ENCODE assay signal across 8 cellular contexts in genomic region chr3:124878561-124879394, GRCh38. TPM values are rescaled to one million over a fixed set of nuclear protein-coding genes. Genes with fewer than 3 reads are reported as not detected.
DNase-seq lines count a peak whose midpoint lies in the region; ATAC-seq and TF ChIP-seq lines count a peak whose summit lies in the region.

No MANE protein-coding gene starts in this region.

- no peaks in the 10 kb centered on the region for H3K36me3 ChIP-seq in body of pancreas (replicated peaks in 1 of 2; ENCODE audit: insufficient read depth in 1 of 2, low read depth in 2 of 2)
- H3K36me3 ChIP-seq in liver (ENCODE audit: control insufficient read depth in 4 of 4, insufficient read depth in 3 of 4, low read depth in 1 of 4, low read length in 3 of 4) = no peaks in the 10 kb centered on the region
- no peaks in the 10 kb centered on the region for H3K36me3 ChIP-seq in urinary bladder (ENCODE audit: insufficient read depth)

- peak; percentile 53 to 62 for TF ChIP-seq RAD21 in liver (IDR thresholded peaks at IDR 0.05)

- TF ChIP-seq CTCF in body of pancreas (IDR thresholded peaks at IDR 0.05) = no peak
- TF ChIP-seq CTCF in liver (IDR thresholded peaks at IDR 0.05; ENCODE audit: low read depth, low read length, missing input control) = no peak

- H3K27ac ChIP-seq in body of pancreas (peak overlapping the region; percentile 30 to 79 (median 56)), liver (ENCODE audit: low read depth in 1 of 2, low read length in 2 of 2) (peak overlapping the region; percentile 64 to 95), urinary bladder (ENCODE audit: low read depth) (peak overlapping the region; percentile 13)

- DNase-seq in Daoy (ENCODE audit: low read depth) (peak; percentile 95), NCI-H226 (peak; percentile 94), body of pancreas (peak; percentile 24 to 63 (median 44)), NCI-H2227 (lab: John Stamatoyannopoulos, UW; ENCODE audit: unreplicated experiment) (no peak), NCI-H2107 treated with DMSO at 0.1 percent for 48 hours (lab: John Stamatoyannopoulos, UW; ENCODE audit: unreplicated experiment) (no peak)

- WGBS in body of pancreas, 2 donors = 32 to 47% methylated on average over 6 of the region's 6 CpGs
- 17% methylated on average over 6 of the region's 6 CpGs for WGBS in liver
- WGBS in urinary bladder = 12% methylated on average over 6 of the region's 6 CpGs

- H3K4me3 ChIP-seq in body of pancreas = no peak overlapping the region
- H3K4me3 ChIP-seq in liver (ENCODE audit: low read depth in 1 of 3, low read length in 3 of 3) = no peak overlapping the region
- no peak overlapping the region for H3K4me3 ChIP-seq in urinary bladder (ENCODE audit: low read depth, low read length)

- H3K9me3 ChIP-seq in body of pancreas (no peaks in the 10 kb centered on the region), liver (ENCODE audit: control insufficient read depth in 4 of 4, low read length in 3 of 4) (no peaks in the 10 kb centered on the region)

- H3K4me1 ChIP-seq in body of pancreas (peaks cover 22% of the 10 kb centered on the region), liver (ENCODE audit: control insufficient read depth in 4 of 4, insufficient read depth in 4 of 4, low read length in 3 of 4) (peaks cover 6 to 21% (median 15%) of the 10 kb centered on the region in 4 donors), urinary bladder (ENCODE audit: insufficient read depth) (peaks cover 3% of the 10 kb centered on the region)

- TF ChIP-seq POLR2A in body of pancreas (IDR thresholded peaks at IDR 0.05) = no peak

- H3K9ac ChIP-seq in liver (ENCODE audit: low read depth in 1 of 2, low read length in 2 of 2) = peak overlapping the region in 1 of 2 donors; percentile 47

- ATAC-seq in body of pancreas = peak; percentile 93
- ATAC-seq in HG03280 (IDR thresholded peaks at IDR 0.05; ENCODE audit: unreplicated experiment) = no peak

- intact Hi-C loops in body of pancreas (cut with DNase I) = no loop called here

- no peaks in the 10 kb centered on the region for H3K27me3 ChIP-seq in body of pancreas
- no peaks in the 10 kb centered on the region for H3K27me3 ChIP-seq in liver (ENCODE audit: control insufficient read depth in 4 of 4, insufficient read depth in 4 of 4, low read length in 3 of 4)

TF ChIP-seq in liver, 16 proteins besides CTCF, POLR2A, EP300 and RAD21:
- peak; percentile 87 to 90 for TF ChIP-seq HNF4A (conservative IDR thresholded peaks at IDR 0.05)
- no peak for TF ChIP-seq TAF1 (conservative IDR thresholded peaks at IDR 0.05)
- TF ChIP-seq, protein P1, sequence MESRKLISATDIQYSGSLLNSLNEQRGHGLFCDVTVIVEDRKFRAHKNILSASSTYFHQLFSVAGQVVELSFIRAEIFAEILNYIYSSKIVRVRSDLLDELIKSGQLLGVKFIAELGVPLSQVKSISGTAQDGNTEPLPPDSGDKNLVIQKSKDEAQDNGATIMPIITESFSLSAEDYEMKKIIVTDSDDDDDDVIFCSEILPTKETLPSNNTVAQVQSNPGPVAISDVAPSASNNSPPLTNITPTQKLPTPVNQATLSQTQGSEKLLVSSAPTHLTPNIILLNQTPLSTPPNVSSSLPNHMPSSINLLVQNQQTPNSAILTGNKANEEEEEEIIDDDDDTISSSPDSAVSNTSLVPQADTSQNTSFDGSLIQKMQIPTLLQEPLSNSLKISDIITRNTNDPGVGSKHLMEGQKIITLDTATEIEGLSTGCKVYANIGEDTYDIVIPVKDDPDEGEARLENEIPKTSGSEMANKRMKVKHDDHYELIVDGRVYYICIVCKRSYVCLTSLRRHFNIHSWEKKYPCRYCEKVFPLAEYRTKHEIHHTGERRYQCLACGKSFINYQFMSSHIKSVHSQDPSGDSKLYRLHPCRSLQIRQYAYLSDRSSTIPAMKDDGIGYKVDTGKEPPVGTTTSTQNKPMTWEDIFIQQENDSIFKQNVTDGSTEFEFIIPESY (IDR thresholded peaks at IDR 0.05) = peak; percentile 55
- peak; percentile 99 for TF ChIP-seq NR2F2 (IDR thresholded peaks at IDR 0.05)
- peak; percentile 71 for TF ChIP-seq HNF4G (IDR thresholded peaks at IDR 0.05)
- peak; percentile 56 to 89 for TF ChIP-seq RXRA (IDR thresholded peaks at IDR 0.05)
- peak; percentile 82 for TF ChIP-seq SP1 (IDR thresholded peaks at IDR 0.05)
- TF ChIP-seq REST (IDR thresholded peaks at IDR 0.05) = peak; percentile 62
- peak; percentile 74 for TF ChIP-seq FOXA2 (IDR thresholded peaks at IDR 0.05)
- TF ChIP-seq MAX (IDR thresholded peaks at IDR 0.05) = peak; percentile 95
- peak; percentile 99 to 100 for TF ChIP-seq JUND (IDR thresholded peaks at IDR 0.05)
- TF ChIP-seq EGR1 (IDR thresholded peaks at IDR 0.05; ENCODE audit: low read depth in 2 of 2) = peak; percentile 79 to 95
- TF ChIP-seq GABPA (IDR thresholded peaks at IDR 0.05 in 1 of 2, conservative IDR thresholded peaks at IDR 0.05 in 1 of 2) = peak; percentile 59 to 87
- no peak for TF ChIP-seq FOXA1 (IDR thresholded peaks at IDR 0.05)
- peak; percentile 58 for TF ChIP-seq YY1 (IDR thresholded peaks at IDR 0.05)
- TF ChIP-seq, protein P2, sequence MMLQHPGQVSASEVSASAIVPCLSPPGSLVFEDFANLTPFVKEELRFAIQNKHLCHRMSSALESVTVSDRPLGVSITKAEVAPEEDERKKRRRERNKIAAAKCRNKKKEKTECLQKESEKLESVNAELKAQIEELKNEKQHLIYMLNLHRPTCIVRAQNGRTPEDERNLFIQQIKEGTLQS (IDR thresholded peaks at IDR 0.05) = peak; percentile 94

RNA-seq across cellular contexts. Expression of gene ITGB5, which starts 8.4 kb away (rescaled TPM):
- 129 and 170 TPM in 2 replicates for total RNA-seq in Daoy (2014; rRNA removed; shearing (Covaris generic))
- total RNA-seq in body of pancreas (10 to 100 TPM; 73.5 to 88.7 TPM), liver (10 to 100 TPM; 43.0 to 66.6 TPM), urinary bladder (32.9 TPM)
- polyA plus RNA-seq in liver (10 to 100 TPM; 16.9 to 53.0 TPM), urinary bladder (77.2 TPM)

RNA-seq across cellular contexts. Expression of gene MUC13, which starts 55.8 kb away (rescaled TPM):
- 0.11 TPM in 1 of 2 replicates, not detected in the other for total RNA-seq in Daoy (2014; rRNA removed; shearing (Covaris generic))
- total RNA-seq in body of pancreas = 1 to 10 TPM in 1 of 2 donors, under 1 TPM in 1; 0.66 to 1.6 TPM
- total RNA-seq in liver = under 1 TPM in 1 of 2 donors, not detected in 1; under 0.01 TPM
- under 1 TPM in 1 of 2 donors, not detected in 1; 0.45 TPM for polyA plus RNA-seq in liver
- total RNA-seq in urinary bladder = not detected
- polyA plus RNA-seq in urinary bladder = not detected

Comparison
In these comparisons a context has a peak if more than half of its experiments do, and no peak if none do; other contexts are left out.
1. DNase-seq: peak in Daoy (single experiment), NCI-H226 (single experiment) and body of pancreas (4 of 4); none in NCI-H2227 (single experiment) and NCI-H2107 treated with DMSO at 0.1 percent for 48 hours (single experiment).
2. H3K27ac ChIP-seq: peak in every context shown above with its lines; median percentile 80 in liver; 56 in body of pancreas; 13 in urinary bladder.